In the genomic region with DNA sequence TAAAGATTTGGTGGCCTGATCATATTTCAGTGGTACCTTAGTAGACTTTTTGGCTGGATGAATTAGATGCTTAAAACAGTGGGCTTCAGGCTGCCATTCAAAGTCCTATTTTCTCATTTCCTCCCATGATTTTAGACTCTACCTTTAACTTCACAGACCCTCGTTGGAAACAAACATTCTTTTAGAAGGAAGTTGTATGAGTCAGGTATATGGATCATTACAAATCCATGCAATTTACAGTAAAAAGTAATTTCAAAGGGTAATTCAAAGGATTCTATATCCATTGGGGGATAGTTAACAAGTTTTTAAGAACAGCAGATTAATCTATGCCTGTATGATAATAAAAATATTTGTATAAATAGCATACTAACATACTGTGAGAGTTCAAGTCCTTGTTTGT, we compare ENCODE assay signal across 32 cellular contexts.
"Had no signal": no experiment of that assay in that cellular context is flagged by ENCODE, and none has a peak within 500 bp of the region (broad histone marks: within the 10 kb centered on the region; RNA-seq: fewer than 3 reads in every experiment).

No MANE protein-coding gene starts in this region.

- H3K27me3 ChIP-seq: adrenal gland, ascending aorta, body of pancreas, brain microvascular endothelial cell, breast epithelium, cardiac muscle cell had no signal

- DNase-seq: activated effector memory CD4-positive, alpha-beta T cell treated with anti-CD3 and anti-CD28 coated beads, Interleukin-2, amount 50 U/mL, for 16 hours; activated effector memory CD4-positive, alpha-beta T cell treated with Interleukin-2 at 50 U/mL for 16 hours; activated gamma-delta T cell; activated gamma-delta T cell treated with Interleukin-2 at 50 U/mL for 16 hours; activated naive CD4-positive, alpha-beta T cell; activated naive CD4-positive, alpha-beta T cell treated with anti-CD3 and anti-CD28 coated beads for 36 hours; activated naive CD4-positive, alpha-beta T cell treated with anti-CD3 and anti-CD28 coated beads, Interleukin-2, amount 10 ng/mL, durations not matched to agents 7 days and 5 days; activated naive CD4-positive, alpha-beta T cell treated with anti-CD3 and anti-CD28 coated beads, Interleukin-2, amount 50 U/mL, for 16 hours; activated naive CD4-positive, alpha-beta T cell treated with Interleukin-2 at 50 U/mL for 16 hours; activated naive CD8-positive, alpha-beta T cell treated with anti-CD3 and anti-CD28 coated beads for 36 hours; activated naive CD8-positive, alpha-beta T cell treated with anti-CD3 and anti-CD28 coated beads, Interleukin-2, amount 10 ng/mL, durations not matched to agents 7 days and 5 days; activated naive CD8-positive, alpha-beta T cell treated with anti-CD3 and anti-CD28 coated beads, Interleukin-2, amount 50 U/mL, for 24 hours; activated T-cell treated with anti-CD3 and anti-CD28 coated beads, Interleukin-2, amount 50 U/mL, for 4 hours; activated T-cell treated with anti-CD3 and anti-CD28 coated beads, Interleukin-2, amount 50 U/mL, for 48 hours; activated T-cell treated with anti-CD3 and anti-CD28 coated beads, Interleukin-2, amount 50 U/mL, for 72 hours; adrenal gland; amniotic stem cell; amygdala; anterior cingulate cortex; aorta; body of pancreas; brain microvascular endothelial cell; caudate nucleus; central memory CD4-positive, alpha-beta T cell; cerebellar nuclear complex had no signal

- H3K4me1 ChIP-seq: adrenal gland, ascending aorta, body of pancreas, breast epithelium had no signal

- H3K36me3 ChIP-seq: adrenal gland, ascending aorta, brain microvascular endothelial cell, breast epithelium, cardiac muscle cell had no signal

- H3K27ac ChIP-seq: adrenal gland, ascending aorta, body of pancreas, brain microvascular endothelial cell, breast epithelium, cardiac muscle cell had no signal

- H3K4me3 ChIP-seq: adrenal gland, ascending aorta, body of pancreas, breast epithelium, cardiac muscle cell had no signal

- H3K9me3 ChIP-seq: adrenal gland, ascending aorta, body of pancreas, breast epithelium had no signal

- ATAC-seq: activated naive CD4-positive, alpha-beta T cell treated with anti-CD3 and anti-CD28 coated beads, Interleukin-2, amount 50 U/mL, for 72 hours; activated naive CD8-positive, alpha-beta T cell treated with anti-CD3 and anti-CD28 coated beads, Interleukin-2, amount 50 U/mL, for 24 hours; activated T-cell treated with anti-CD3 and anti-CD28 coated beads, Interleukin-2, amount 50 U/mL, for 4 hours; activated T-cell treated with anti-CD3 and anti-CD28 coated beads, Interleukin-2, amount 50 U/mL, for 72 hours; activated T-helper 17 cell treated with anti-CD3 and anti-CD28 coated beads, Interleukin-2, amount 50 U/mL, for 72 hours; body of pancreas had no signal

- FAIRE-seq: astrocyte, bronchial epithelial cell had no signal
